6 cellular contexts compared by ENCODE assay signal in the genomic region with DNA sequence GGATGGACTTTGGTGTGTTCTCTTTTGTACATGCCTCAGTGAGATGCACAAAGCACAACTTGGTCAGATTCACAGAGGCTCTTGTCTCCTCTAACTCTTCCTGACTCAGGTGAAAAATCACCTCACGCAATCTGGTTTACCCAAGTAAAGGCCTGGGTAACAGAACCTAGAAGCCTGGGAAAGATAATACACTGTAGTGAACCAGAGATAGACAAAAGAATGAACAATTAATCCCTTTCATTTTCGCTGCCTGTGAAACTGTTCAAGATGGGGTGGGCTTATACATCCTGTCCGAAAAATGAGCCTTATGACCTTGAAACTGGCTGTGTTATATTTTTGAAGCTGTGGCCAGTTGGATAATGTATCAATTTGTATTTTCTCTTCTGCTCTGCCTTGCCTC.
"Had no signal": no experiment of that assay in that cellular context is flagged by ENCODE, and none has a peak within 500 bp of the region (broad histone marks: within the 10 kb centered on the region; RNA-seq: fewer than 3 reads in every experiment).

No MANE protein-coding gene starts in this region.

- H3K9ac ChIP-seq: GM23248 had no signal

- H3K4me3 ChIP-seq: GM23248, K562 had no signal

- DNase-seq: GM23248, GOT3, H9, HCEC 1CT, IMR-90 had no signal

- H2AFZ ChIP-seq: GM23248 had no signal

- H3K27ac Mint-ChIP-seq: H9 had no signal

- H3K4me3 Mint-ChIP-seq: H9 had no signal

- ATAC-seq: K562 had no signal

- H3K27ac ChIP-seq: GM23248 had no signal
